Comparison of ENCODE assay signal across 21 cellular contexts in the genomic region with DNA sequence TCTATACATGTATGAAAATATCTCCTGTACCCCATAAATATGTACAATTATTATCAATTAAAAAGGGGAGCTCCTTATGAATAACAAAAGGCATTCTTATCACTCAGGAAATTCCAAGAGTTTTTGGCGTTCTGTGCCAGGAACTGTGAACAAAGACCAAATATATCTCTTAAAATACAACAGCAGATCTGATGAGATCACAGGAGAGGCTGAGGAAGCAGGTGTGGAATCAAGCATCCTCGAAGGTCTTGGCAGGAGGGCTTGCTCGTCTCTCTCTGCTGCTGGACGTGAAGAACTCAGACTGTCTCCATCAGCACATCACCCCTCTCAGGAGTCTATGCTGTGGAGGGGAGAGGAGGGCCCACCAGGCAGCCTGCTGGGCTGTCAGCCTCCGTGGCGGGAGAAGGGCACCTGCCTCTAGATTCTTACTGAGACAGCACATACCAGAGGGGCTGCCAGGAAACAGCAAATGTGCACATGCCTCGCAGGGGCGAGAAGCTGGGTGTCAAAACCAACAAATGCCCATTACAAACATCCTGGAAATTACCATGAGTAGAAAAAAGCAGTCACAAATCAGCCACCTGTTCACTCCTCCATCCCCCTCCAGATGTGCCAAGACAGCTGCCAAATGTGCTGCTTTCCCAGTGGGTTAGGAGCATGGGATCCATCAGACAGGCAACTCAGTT.
"Had no signal": no experiment of that assay in that cellular context is flagged by ENCODE, and none has a peak within 500 bp of the region (broad histone marks: within the 10 kb centered on the region; RNA-seq: fewer than 3 reads in every experiment).

No MANE protein-coding gene starts in this region.

- H3K27ac ChIP-seq: lower lobe of right lung, upper lobe of right lung had no signal

- DNase-seq: activated CD4-positive, alpha-beta T cell treated with anti-CD3 and anti-CD28 coated beads, Interleukin-2, amount 10 ng/mL, durations not matched to agents 24 days and 14 days; activated CD4-positive, CD25-positive, alpha-beta regulatory T cell; activated CD8-positive, alpha-beta T cell treated with anti-CD3 and anti-CD28 coated beads for 36 hours; activated naive CD4-positive, alpha-beta T cell treated with anti-CD3 and anti-CD28 coated beads for 36 hours; activated T-cell treated with anti-CD3 and anti-CD28 coated beads, Interleukin-2, amount 50 U/mL, for 4 hours; anterior cingulate cortex; cortex of kidney; effector CD4-positive, alpha-beta T cell; left cardiac atrium; lower lobe of right lung; nucleus accumbens; posterior cingulate gyrus; retina; stimulated activated CD4-positive, alpha-beta T cell treated with anti-CD3 and anti-CD28 coated beads, Interleukin-12 subunit alpha, Interleukin-12 subunit beta, amount 100 ng/mL, for 4 hours; stimulated activated CD4-positive, alpha-beta T cell treated with anti-CD3 and anti-CD28 coated beads, Interleukin-1b, Interleukin-23, amount 100 ng/mL, for 48 hours; stimulated activated CD8-positive, alpha-beta memory T cell treated with anti-CD3 and anti-CD28 coated beads, Interleukin-4, amount 100 ng/mL, for 48 hours; stimulated activated naive CD4-positive, alpha-beta T cell; T-helper 9 cell; upper lobe of right lung had no signal

- H3K4me1 ChIP-seq: lower lobe of right lung, upper lobe of right lung had no signal

- H3K4me3 ChIP-seq: lower lobe of right lung, upper lobe of right lung had no signal

- H3K36me3 ChIP-seq: lower lobe of right lung, upper lobe of right lung had no signal

- H3K27me3 ChIP-seq: upper lobe of right lung had no signal

- ATAC-seq: activated CD8-positive, alpha-beta T cell treated with anti-CD3 and anti-CD28 coated beads for 36 hours; activated T-cell treated with anti-CD3 and anti-CD28 coated beads, Interleukin-2, amount 50 U/mL, for 4 hours; esophagus mucosa; lower lobe of right lung; natural killer cell treated with Interleukin-12 subunit alpha and Interleukin-12 subunit beta and Interleukin-15 and Interleukin-18, amount 100 ng/mL, for 72 hours; upper lobe of right lung had no signal

- H3K9me3 ChIP-seq: lower lobe of right lung, upper lobe of right lung had no signal
